ENCODE assay signal across 2 cellular contexts in the genomic region with DNA sequence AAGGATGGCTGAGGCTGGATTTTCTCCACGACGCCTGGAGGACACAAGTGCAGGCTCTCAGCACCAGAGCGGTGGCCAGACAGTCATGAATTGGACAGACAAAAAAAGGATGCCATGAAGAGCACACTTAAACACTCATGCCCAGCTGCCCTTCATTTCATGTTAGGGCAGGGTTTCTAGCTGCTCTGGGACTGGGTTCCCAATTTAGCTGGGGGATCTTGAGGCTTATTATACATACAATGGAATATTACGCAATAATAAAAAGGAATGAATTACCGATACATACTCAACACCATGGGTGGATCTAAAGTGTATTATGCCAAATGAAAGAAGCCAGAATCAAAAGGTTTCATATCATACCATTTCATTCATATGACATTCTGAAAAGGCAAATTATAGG.
TF ChIP-seq lines count a peak whose summit lies in the region.

No MANE protein-coding gene starts in this region.

TF ChIP-seq in HepG2, 621 proteins besides CTCF, POLR2A, EP300 and RAD21 (continued from another document):
- peak; percentile 78 for TF ChIP-seq CEBPB (IDR thresholded peaks at IDR 0.05; ENCODE audit: borderline replicate concordance, low read depth, low read length)

TF ChIP-seq in K562, 482 proteins besides CTCF, POLR2A, EP300 and RAD21 (continued from another document):
- TF ChIP-seq HMG20B (CRISPR knock-in tag; IDR thresholded peaks at IDR 0.05): no peak
- TF ChIP-seq, protein P1, sequence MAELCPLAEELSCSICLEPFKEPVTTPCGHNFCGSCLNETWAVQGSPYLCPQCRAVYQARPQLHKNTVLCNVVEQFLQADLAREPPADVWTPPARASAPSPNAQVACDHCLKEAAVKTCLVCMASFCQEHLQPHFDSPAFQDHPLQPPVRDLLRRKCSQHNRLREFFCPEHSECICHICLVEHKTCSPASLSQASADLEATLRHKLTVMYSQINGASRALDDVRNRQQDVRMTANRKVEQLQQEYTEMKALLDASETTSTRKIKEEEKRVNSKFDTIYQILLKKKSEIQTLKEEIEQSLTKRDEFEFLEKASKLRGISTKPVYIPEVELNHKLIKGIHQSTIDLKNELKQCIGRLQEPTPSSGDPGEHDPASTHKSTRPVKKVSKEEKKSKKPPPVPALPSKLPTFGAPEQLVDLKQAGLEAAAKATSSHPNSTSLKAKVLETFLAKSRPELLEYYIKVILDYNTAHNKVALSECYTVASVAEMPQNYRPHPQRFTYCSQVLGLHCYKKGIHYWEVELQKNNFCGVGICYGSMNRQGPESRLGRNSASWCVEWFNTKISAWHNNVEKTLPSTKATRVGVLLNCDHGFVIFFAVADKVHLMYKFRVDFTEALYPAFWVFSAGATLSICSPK (IDR thresholded peaks at IDR 0.05; ENCODE audit: borderline replicate concordance): no peak
- no peak for TF ChIP-seq FOS (IDR thresholded peaks at IDR 0.05; ENCODE audit: extremely low read depth, insufficient read length)
- no peak for TF ChIP-seq CEBPG (CRISPR knock-in tag; IDR thresholded peaks at IDR 0.05)
- TF ChIP-seq CEBPG (tag; conservative IDR thresholded peaks at IDR 0.05 in 1 of 2, IDR thresholded peaks at IDR 0.05 in 1 of 2): peak in 1 of 2 experiments; percentile 95; a peak in 2 of 4 replicates
